In the genomic region with DNA sequence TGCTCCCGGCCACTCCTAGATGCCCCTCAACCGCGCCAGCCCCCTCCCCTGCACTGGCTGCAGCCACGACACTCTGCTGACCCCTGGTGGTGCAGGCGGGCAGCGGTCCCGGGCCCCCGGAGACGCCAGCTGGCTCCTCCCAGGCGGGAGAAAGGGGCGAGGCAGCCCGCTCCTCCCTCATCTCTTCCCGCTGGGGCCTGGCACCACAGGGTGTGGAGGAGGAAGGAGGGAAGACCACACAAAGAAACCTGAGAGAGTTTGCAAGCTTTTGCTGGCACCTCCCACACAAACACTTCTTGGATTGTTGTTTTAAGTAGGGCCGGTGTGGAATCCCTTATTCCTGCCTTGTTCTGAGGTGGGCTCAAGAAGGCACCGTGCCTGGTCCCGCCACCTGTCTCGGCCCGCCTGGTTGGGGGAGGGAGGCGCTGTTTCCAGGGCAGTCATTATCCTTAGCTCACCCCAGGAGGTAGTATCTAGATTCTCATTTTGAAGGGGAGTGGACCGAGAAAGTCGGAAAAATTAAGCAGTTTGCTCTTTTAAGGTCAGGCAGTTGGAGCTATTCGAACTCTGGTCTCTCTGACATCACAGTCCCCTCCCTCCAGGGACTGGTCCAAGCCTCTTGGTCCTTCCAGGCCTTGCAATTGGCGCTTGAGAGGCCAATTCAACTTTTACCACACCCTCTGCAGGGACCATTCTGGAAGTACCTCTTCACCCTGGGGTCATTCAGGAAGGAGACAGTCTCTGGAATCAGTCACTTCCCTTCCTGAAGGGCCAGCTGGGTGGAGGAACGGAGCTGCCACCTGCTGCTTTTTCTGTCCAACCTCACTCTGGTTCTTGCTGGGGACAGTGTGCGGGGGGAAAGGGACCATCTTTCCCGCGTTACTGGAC, we compare ENCODE assay signal across 1 cellular context.
A peak's percentile ranks its signal among the peaks of the same experiment; 100 is the strongest.
TF ChIP-seq lines count a peak whose summit lies in the region.

No MANE protein-coding gene starts in this region.

TF ChIP-seq in GM12878, 131 proteins besides CTCF, POLR2A, EP300 and RAD21:
- TF ChIP-seq HCFC1 (IDR thresholded peaks at IDR 0.05; ENCODE audit: low read length), result peak; percentile 4; the same call in 1 of the 2 replicates
- TF ChIP-seq RB1 (IDR thresholded peaks at IDR 0.05; ENCODE audit: borderline replicate concordance), result peak; percentile 81; the same call in 1 of the 2 replicates
- no peak for TF ChIP-seq WRNIP1 (IDR thresholded peaks at IDR 0.05; ENCODE audit: borderline replicate concordance, low read depth, low read length)
- TF ChIP-seq TARDBP (IDR thresholded peaks at IDR 0.05; ENCODE audit: borderline replicate concordance), result peak; percentile 53; the same call in 1 of the 2 replicates
- TF ChIP-seq RCOR1 (conservative IDR thresholded peaks at IDR 0.05; ENCODE audit: low read depth, low read length), result 0 out of 2 replicates have a peak, but pooled peaks have one; percentile 47
- TF ChIP-seq POU2F2 (IDR thresholded peaks at IDR 0.05; ENCODE audit: borderline replicate concordance, low read depth, low read length), result peak; percentile 17; the same call in 1 of the 3 replicates
- 0 out of 2 replicates have a peak, but pooled peaks have one; percentile 27 for TF ChIP-seq EED (IDR thresholded peaks at IDR 0.05; ENCODE audit: low read depth)
- TF ChIP-seq SREBF2 (IDR thresholded peaks at IDR 0.05; ENCODE audit: low read length), result no peak
- peak; percentile 70; the same call in 1 of the 2 replicates for TF ChIP-seq TCF12 (IDR thresholded peaks at IDR 0.05; ENCODE audit: low read depth, low read length)
- TF ChIP-seq ZNF622 (IDR thresholded peaks at IDR 0.05), result no peak
- TF ChIP-seq YY1 (IDR thresholded peaks at IDR 0.05; ENCODE audit: low read depth, low read length), result 0 out of 2 replicates have a peak, but pooled peaks have one; percentile 24
- no peak for TF ChIP-seq ZZZ3 (IDR thresholded peaks at IDR 0.05; ENCODE audit: control insufficient read depth, insufficient read length, low read depth)
- TF ChIP-seq CREM (IDR thresholded peaks at IDR 0.05; ENCODE audit: low read depth), result 0 out of 2 replicates have a peak, but pooled peaks have one; percentile 32
- TF ChIP-seq TCF3 (IDR thresholded peaks at IDR 0.05; ENCODE audit: borderline replicate concordance, insufficient read depth, low read depth, low read length), result peak; percentile 86
- TF ChIP-seq SMARCA5 (IDR thresholded peaks at IDR 0.05), result peak; percentile 81; the same call in 1 of the 2 replicates
- TF ChIP-seq, protein P1, sequence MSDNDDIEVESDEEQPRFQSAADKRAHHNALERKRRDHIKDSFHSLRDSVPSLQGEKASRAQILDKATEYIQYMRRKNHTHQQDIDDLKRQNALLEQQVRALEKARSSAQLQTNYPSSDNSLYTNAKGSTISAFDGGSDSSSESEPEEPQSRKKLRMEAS (IDR thresholded peaks at IDR 0.05; ENCODE audit: low read depth, low read length), result no peak
- TF ChIP-seq RELA (IDR thresholded peaks at IDR 0.05; ENCODE audit: borderline replicate concordance, partially characterized antibody), result no peak
- TF ChIP-seq BHLHE40 (IDR thresholded peaks at IDR 0.05; ENCODE audit: borderline replicate concordance in 1 of 2, low read depth in 2 of 2, low read length in 1 of 2), result peak; percentile 37 to 61; a peak in 2 of 4 replicates
- TF ChIP-seq IKZF1 (conservative IDR thresholded peaks at IDR 0.05), result peak; percentile 33; the same call in 1 of the 2 replicates
- no peak for TF ChIP-seq MEF2A (IDR thresholded peaks at IDR 0.05; ENCODE audit: insufficient read depth, low read depth, low read length)
- TF ChIP-seq BACH1 (IDR thresholded peaks at IDR 0.05; ENCODE audit: borderline replicate concordance), result no peak
- TF ChIP-seq RELB (IDR thresholded peaks at IDR 0.05; ENCODE audit: low read depth), result 0 out of 2 replicates have a peak, but pooled peaks have one; percentile 15
- TF ChIP-seq SP1 (IDR thresholded peaks at IDR 0.05; ENCODE audit: low read depth, low read length), result peak; percentile 34
- 0 out of 4 replicates have a peak, but pooled peaks of 1 of the 2 experiments have one; percentile 17 for TF ChIP-seq IKZF2 (IDR thresholded peaks at IDR 0.05)
- no peak for TF ChIP-seq PML (IDR thresholded peaks at IDR 0.05; ENCODE audit: low read length)
- peak; percentile 73; the same call in 1 of the 2 replicates for TF ChIP-seq SMC3 (IDR thresholded peaks at IDR 0.05; ENCODE audit: borderline replicate concordance, low read length)
- TF ChIP-seq JUND (IDR thresholded peaks at IDR 0.05; ENCODE audit: low read depth, low read length), result no peak
